ENCODE assay signal across 1 cellular context in genomic region chr14:19345298-19345911, GRCh38.
TF ChIP-seq lines count a peak whose summit lies in the region.

No MANE protein-coding gene starts in this region.

TF ChIP-seq in HEK293, 187 proteins besides CTCF, POLR2A, EP300 and RAD21:
- 0 out of 2 replicates have a peak, but pooled peaks have one; percentile 41 for TF ChIP-seq ZNF449 (tag by site-specific recombination; IDR thresholded peaks at IDR 0.05)
